25 cellular contexts compared by ENCODE assay signal in genomic region chr1:70720133-70720920, GRCh38.
"Had no signal": no experiment of that assay in that cellular context is flagged by ENCODE, and none has a peak within 500 bp of the region (broad histone marks: within the 10 kb centered on the region; RNA-seq: fewer than 3 reads in every experiment).

No MANE protein-coding gene starts in this region.

- H3K27ac ChIP-seq: adrenal gland, KMS-11, SJSA1 had no signal

- H3K4me2 ChIP-seq: KMS-11 had no signal

- FAIRE-seq: colon, RCC 7860 had no signal

- H3K9ac ChIP-seq: KMS-11 had no signal

- H3K9me3 ChIP-seq: MG63, SJSA1 had no signal

- DNase-seq: activated CD4-positive, alpha-beta T cell treated with anti-CD3 and anti-CD28 coated beads for 4 hours; activated CD8-positive, alpha-beta memory T cell treated with anti-CD3 and anti-CD28 coated beads, Interleukin-2, amount 50 U/mL, for 48 hours; activated CD8-positive, alpha-beta T cell treated with anti-CD3 and anti-CD28 coated beads for 36 hours; activated naive CD4-positive, alpha-beta T cell treated with anti-CD3 and anti-CD28 coated beads, Interleukin-2, amount 50 U/mL, for 16 hours; activated naive CD8-positive, alpha-beta T cell treated with anti-CD3 and anti-CD28 coated beads, Interleukin-2, amount 10 ng/mL, durations not matched to agents 7 days and 5 days; activated T-cell treated with anti-CD3 and anti-CD28 coated beads, Interleukin-2, amount 50 U/mL, for 1 hour; adrenal gland; anterior cingulate cortex; cerebellar nuclear complex; MG63; MV-4-11; NCI-H1092 treated with DMSO at 0.1 percent for 48 hours; NCI-H1417 treated with DMSO at 0.1 percent for 48 hours; NCI-H1694; NCI-H2029 treated with DMSO at 0.1 percent for 48 hours; NCI-H2171 treated with DMSO at 0.1 percent for 48 hours; NCI-H226; NCI-H524; PC-3; SHP77 had no signal

- H3K27me3 ChIP-seq: adrenal gland, MG63, SJSA1 had no signal

- H3K4me1 ChIP-seq: adrenal gland, SJSA1 had no signal

- ATAC-seq: activated CD4-positive, CD25-positive, alpha-beta regulatory T cell treated with anti-CD3 and anti-CD28 coated beads, Interleukin-2, amount 50 U/mL, for 24 hours; activated CD8-positive, alpha-beta T cell treated with anti-CD3 and anti-CD28 coated beads for 36 hours; PC-3 had no signal

- H3K4me3 ChIP-seq: adrenal gland, MG63, SJSA1 had no signal

- H3K36me3 ChIP-seq: adrenal gland, MG63, SJSA1 had no signal
